7 cellular contexts compared by ENCODE assay signal in genomic region chr6:86012991-86013390, GRCh38.
A peak's percentile ranks its signal among the peaks of the same experiment; 100 is the strongest.
ATAC-seq lines count a peak whose summit lies in the region.

No MANE protein-coding gene starts in this region.

- ATAC-seq in GM18520 (IDR thresholded peaks at IDR 0.05; ENCODE audit: unreplicated experiment) = peak; percentile 44
- ATAC-seq in GM18909 (IDR thresholded peaks at IDR 0.05; ENCODE audit: poor library complexity, unreplicated experiment) = peak; percentile 63
- ATAC-seq in GM21423 (IDR thresholded peaks at IDR 0.05; ENCODE audit: unreplicated experiment) = peak; percentile 45
- peak; percentile 47 for ATAC-seq in HG02759 (IDR thresholded peaks at IDR 0.05; ENCODE audit: unreplicated experiment)
- ATAC-seq in HG03097 (IDR thresholded peaks at IDR 0.05; ENCODE audit: low FRiP score, unreplicated experiment) = peak; percentile 56
- ATAC-seq in HG03378 (IDR thresholded peaks at IDR 0.05; ENCODE audit: unreplicated experiment) = peak; percentile 55
- ATAC-seq in HG03571 (IDR thresholded peaks at IDR 0.05; ENCODE audit: unreplicated experiment) = peak; percentile 54

Comparison
In these comparisons a context has a peak if more than half of its experiments do, and no peak if none do; other contexts are left out.
1. Peak in every context shown above with its lines: ATAC-seq.